In genomic region chr22:35383679-35384071, GRCh38 we compare ENCODE assay signal across 31 cellular contexts. TPM values are rescaled to one million over a fixed set of nuclear protein-coding genes. Genes with fewer than 3 reads are reported as not detected.
A peak's percentile ranks its signal among the peaks of the same experiment; 100 is the strongest.
DNase-seq lines count a peak whose midpoint lies in the region; ATAC-seq, FAIRE-seq and TF ChIP-seq lines count a peak whose summit lies in the region.
"Had no signal": no experiment of that assay in that cellular context is flagged by ENCODE, and none has a peak within 500 bp of the region (broad histone marks: within the 10 kb centered on the region; RNA-seq: fewer than 3 reads in every experiment).

No MANE protein-coding gene starts in this region.

- dilution Hi-C loops in IMR-90 (cut with HindIII; ENCODE audit: low sequenced_read_pairs, unreplicated experiment) = no loop called here

- POLR2A ChIA-PET in IMR-90 (lab: Charles Lee; ENCODE audit: unreplicated experiment) = no interaction called here

- no peak overlapping the region for H2BK5ac ChIP-seq in IMR-90 (ENCODE audit: low read depth, low read length, poor library complexity, severe bottlenecking)
- no peak overlapping the region for H2BK5ac ChIP-seq in mesenchymal stem cell (ENCODE audit: low read depth, low read length, poor library complexity, severe bottlenecking)

- no peak overlapping the region for H3K56ac ChIP-seq in IMR-90 (ENCODE audit: extremely low read depth, insufficient read depth, low read length)

- H3K23ac ChIP-seq in IMR-90 (ENCODE audit: low read depth, low read length) = no peak overlapping the region
- no peak overlapping the region for H3K23ac ChIP-seq in mesenchymal stem cell (ENCODE audit: low read length in 2 of 2)

- BruUV-seq in IMR-90 (replicated peaks; lab: Mats Ljungman, UMichigan) = no TSS peak

- no peak overlapping the region for H2BK20ac ChIP-seq in IMR-90 (ENCODE audit: low read depth, low read length)

- H2AK9ac ChIP-seq in IMR-90 (replicated peaks; ENCODE audit: low read depth, low read length, poor library complexity) = no peak overlapping the region

- H3K9me1 ChIP-seq in IMR-90 (ENCODE audit: insufficient read depth, low read length) = peaks cover 11% of the 10 kb centered on the region; the same call in 1 of the 2 replicates

- H3K4me3 ChIP-seq in IMR-90 (ENCODE audit: insufficient read depth, low read depth, low read length) (no peak overlapping the region), fibroblast of pulmonary artery (replicated peaks; ENCODE audit: low read depth, low read length) (peak overlapping the region; percentile 81), mesenchymal stem cell (ENCODE audit: insufficient read depth in 1 of 2, low read depth in 1 of 2, low read length in 2 of 2) (peak overlapping the region in 1 of 2 experiments; percentile 86), Peyer's patch (peak overlapping the region in 2 of 4 donors; percentile 42 to 51)
- H3K4me3 ChIP-seq: colonic mucosa, pancreas, right atrium auricular region, SK-N-MC had no signal

- no peak for TF ChIP-seq CTCF in IMR-90 (conservative IDR thresholded peaks at IDR 0.05; ENCODE audit: low read depth, low read length)
- TF ChIP-seq CTCF in fibroblast of pulmonary artery (IDR thresholded peaks at IDR 0.05; ENCODE audit: low read length, missing control alignments) = no peak
- no peak for TF ChIP-seq CTCF in Peyer's patch (IDR thresholded peaks at IDR 0.05)

- H4K20me1 ChIP-seq in IMR-90 (ENCODE audit: insufficient read depth, low read length) = peaks cover 16% of the 10 kb centered on the region; the same call in 1 of the 2 replicates

- DNase-seq in IMR-90 (no peak), fibroblast of pulmonary artery (ENCODE audit: low read depth) (no peak), mesenchymal stem cell (no peak), urothelium cell line (ENCODE audit: low spot score) (no peak), Peyer's patch (no peak), epidermal melanocyte (ENCODE audit: insufficient read length, low spot score) (no peak), NCI-H1105 (lab: John Stamatoyannopoulos, UW) (no peak)
- DNase-seq: activated B cell treated with CpG ODN at 0.5 μM for 24 hours; activated CD4-positive, alpha-beta T cell treated with anti-CD3 and anti-CD28 coated beads, Interleukin-2, amount 10 ng/mL, durations not matched to agents 7 days and 5 days; activated effector memory CD4-positive, alpha-beta T cell treated with anti-CD3 and anti-CD28 coated beads, Interleukin-2, amount 50 U/mL, for 16 hours; activated naive CD8-positive, alpha-beta T cell treated with anti-CD3 and anti-CD28 coated beads, Interleukin-2, amount 10 ng/mL, durations not matched to agents 7 days and 5 days; activated T-cell treated with anti-CD3 and anti-CD28 coated beads, Interleukin-2, amount 50 U/mL, for 1 hour; colonic mucosa; DMS79 treated with DMSO at 0.1 percent for 48 hours; effector memory CD4-positive, alpha-beta T cell; foreskin melanocyte; GF-D8; heart right ventricle; mammary epithelial cell; NCI-H1092 treated with DMSO at 0.1 percent for 48 hours; NCI-H187; NCI-H446 treated with DMSO at 0.1 percent for 48 hours; pancreas; stimulated activated CD8-positive, alpha-beta memory T cell treated with anti-CD3 and anti-CD28 coated beads, Interleukin-4, amount 100 ng/mL, for 48 hours had no signal

- H3K9ac ChIP-seq in IMR-90 (ENCODE audit: low read depth, low read length) = no peak overlapping the region
- H3K9ac ChIP-seq in mesenchymal stem cell (ENCODE audit: low read length) = peak overlapping the region; percentile 98

- H2AFZ ChIP-seq in IMR-90 (replicated peaks; ENCODE audit: low read length, poor library complexity) = no peak overlapping the region
- H2AFZ ChIP-seq in mesenchymal stem cell (ENCODE audit: low read depth, low read length) = no peak overlapping the region

- no peak for ATAC-seq in IMR-90 (ENCODE audit: low read depth)
- ATAC-seq: heart right ventricle, pancreas had no signal

- no peak overlapping the region for H2BK15ac ChIP-seq in IMR-90 (ENCODE audit: low read depth, low read length)
- H2BK15ac ChIP-seq in mesenchymal stem cell (ENCODE audit: low read depth, poor library complexity, severe bottlenecking) = no peak overlapping the region

- no peak for TF ChIP-seq RAD21 in IMR-90 (IDR thresholded peaks at IDR 0.05; ENCODE audit: low read length)

- peaks cover 42% of the 10 kb centered on the region for H3K36me3 ChIP-seq in IMR-90 (ENCODE audit: control insufficient read depth, insufficient read depth, low read length)
- peaks cover 21 to 58% of the 10 kb centered on the region in 2 experiments for H3K36me3 ChIP-seq in mesenchymal stem cell (ENCODE audit: control insufficient read depth in 1 of 2, insufficient read depth in 2 of 2, low read depth in 1 of 2, low read length in 2 of 2)
- peaks cover 0 to 34% (median 0%) of the 10 kb centered on the region in 3 donors for H3K36me3 ChIP-seq in Peyer's patch
- H3K36me3 ChIP-seq: colonic mucosa, pancreas had no signal

- H3K4me2 ChIP-seq in IMR-90 (ENCODE audit: low read depth, low read length) (peak overlapping the region; percentile 39; the same call in 1 of the 2 replicates), mesenchymal stem cell (ENCODE audit: low read length, poor library complexity, severe bottlenecking) (no peak overlapping the region)

- no peaks in the 10 kb centered on the region for H3K27me3 ChIP-seq in IMR-90 (ENCODE audit: control insufficient read depth, insufficient read depth, low read length)
- no peaks in the 10 kb centered on the region for H3K27me3 ChIP-seq in mesenchymal stem cell (ENCODE audit: control insufficient read depth in 1 of 2, insufficient read depth in 1 of 2, low read length in 2 of 2)
- H3K27me3 ChIP-seq in Peyer's patch = no peaks in the 10 kb centered on the region
- H3K27me3 ChIP-seq: colonic mucosa, heart right ventricle, pancreas, right atrium auricular region had no signal

- TF ChIP-seq POLR2A in IMR-90 (IDR thresholded peaks at IDR 0.05; ENCODE audit: low read depth, low read length) = no peak
- TF ChIP-seq POLR2A in Peyer's patch (IDR thresholded peaks at IDR 0.05) = no peak

- H3K27ac ChIP-seq in IMR-90 (ENCODE audit: insufficient read depth, low read length) = no peak overlapping the region
- no peak overlapping the region for H3K27ac ChIP-seq in mesenchymal stem cell (ENCODE audit: low read length, poor library complexity, severe bottlenecking)
- no peak overlapping the region for H3K27ac ChIP-seq in Peyer's patch
- H3K27ac ChIP-seq: C4-2B, colonic mucosa, pancreas, right atrium auricular region, SK-N-MC, thoracic aorta had no signal

- intact Hi-C loops in IMR-90 (cut with micrococcal nuclease) = no loop called here

- no peak overlapping the region for H2AK5ac ChIP-seq in IMR-90 (ENCODE audit: low read depth, low read length)
- no peak overlapping the region for H2AK5ac ChIP-seq in mesenchymal stem cell (ENCODE audit: low read length, severe bottlenecking)

- in situ Hi-C loops in IMR-90 (cut with MboI; ENCODE audit: low sequenced_read_pairs) = no loop called here

- H2BK120ac ChIP-seq in IMR-90 (ENCODE audit: low read depth, low read length) (no peak overlapping the region), mesenchymal stem cell (ENCODE audit: low read depth, low read length) (no peak overlapping the region)

- peaks cover 22 to 59% of the 10 kb centered on the region in 2 experiments for H3K79me1 ChIP-seq in IMR-90 (ENCODE audit: low read depth in 1 of 2, low read length in 2 of 2)
- no peaks in the 10 kb centered on the region for H3K79me1 ChIP-seq in mesenchymal stem cell (replicated peaks; ENCODE audit: low read length, poor library complexity, severe bottlenecking)

- peaks cover 18% of the 10 kb centered on the region for H3K4me1 ChIP-seq in IMR-90 (ENCODE audit: control insufficient read depth, insufficient read depth, low read length)
- peaks cover 14% of the 10 kb centered on the region for H3K4me1 ChIP-seq in mesenchymal stem cell (ENCODE audit: control insufficient read depth, insufficient read depth, low read depth, low read length)
- H3K4me1 ChIP-seq in Peyer's patch = peaks cover 0 to 23% (median 4%) of the 10 kb centered on the region in 4 donors
- H3K4me1 ChIP-seq: pancreas had no signal

- no CpG with 5 or more reads among the region's 3 CpGs for WGBS in IMR-90 (ENCODE audit: extremely low coverage in 2 of 2, insufficient read length in 1 of 2), 2 experiments
- WGBS in mesenchymal stem cell = 67% methylated on average over 1 of the region's 3 CpGs

- H4K91ac ChIP-seq in IMR-90 (ENCODE audit: insufficient read depth, low read depth, low read length) (no peak overlapping the region), mesenchymal stem cell (ENCODE audit: low read length) (no peak overlapping the region)

- FAIRE-seq in urothelium cell line (lab: Jason Lieb, UNC) = peak; percentile 71
- FAIRE-seq: GM18507, H1, pancreas had no signal

- H3K4ac ChIP-seq in IMR-90 (ENCODE audit: low read depth, low read length) (no peak overlapping the region), mesenchymal stem cell (ENCODE audit: low read depth in 1 of 2, low read length in 2 of 2) (no peak overlapping the region)

- H3K18ac ChIP-seq in IMR-90 (ENCODE audit: low read depth, low read length) (no peak overlapping the region), mesenchymal stem cell (ENCODE audit: low read depth in 1 of 2, low read length in 2 of 2) (no peak overlapping the region)

- H3K14ac ChIP-seq in IMR-90 (replicated peaks; ENCODE audit: low read depth, low read length) (no peak overlapping the region), mesenchymal stem cell (ENCODE audit: low read length in 2 of 2) (no peak overlapping the region)

- no peak overlapping the region for H4K5ac ChIP-seq in IMR-90 (ENCODE audit: low read depth, low read length)

- no peaks in the 10 kb centered on the region for H3K9me3 ChIP-seq in IMR-90 (ENCODE audit: control insufficient read depth, insufficient read depth, low read length)
- H3K9me3 ChIP-seq in mesenchymal stem cell (ENCODE audit: control insufficient read depth, low read length) = no peaks in the 10 kb centered on the region
- H3K9me3 ChIP-seq in Peyer's patch = no peaks in the 10 kb centered on the region
- H3K9me3 ChIP-seq: colonic mucosa, heart right ventricle, pancreas, right atrium auricular region, thoracic aorta had no signal

- no peak overlapping the region for H2BK12ac ChIP-seq in mesenchymal stem cell (ENCODE audit: low read length in 2 of 2)

- H4K8ac ChIP-seq in IMR-90 (ENCODE audit: low read depth in 2 of 2, low read length in 2 of 2) (no peak overlapping the region), mesenchymal stem cell (ENCODE audit: low read length) (no peak overlapping the region)

- CTCF ChIA-PET in IMR-90 (lab: Yijun Ruan, JAX) = no interaction called here

RNA-seq across cellular contexts. Expression of gene HMOX1, which starts 2.8 kb away (rescaled TPM):
- total RNA-seq in IMR-90 (2012; rRNA removed) = 16.4 and 23.1 TPM in 2 replicates
- 49.9 and 50.5 TPM in 2 replicates for polyA plus RNA-seq in IMR-90 (2012; rRNA removed)
- polyA plus RNA-seq in IMR-90 (2012; cell fraction: cytosol; rRNA removed) = 82.4 and 91.3 TPM in 2 replicates
- 45.0 and 48.2 TPM in 2 replicates for polyA plus RNA-seq in IMR-90 (2012; cell fraction: nucleus; rRNA removed; ENCODE audit: low replicate concordance)
- polyA plus RNA-seq in mesenchymal stem cell (2013, experiment 1 of 2) = 24.1 TPM
- 24.2 TPM for polyA plus RNA-seq in mesenchymal stem cell (2013, experiment 2 of 2)
- total RNA-seq in Peyer's patch = 10 to 100 TPM; 27.2 to 64.5 (median 46.7) TPM
- polyA plus RNA-seq: neural cell had no signal

RNA-seq across cellular contexts. Expression of gene MCM5, which starts 16.3 kb away (rescaled TPM):
- total RNA-seq in IMR-90 (2012; rRNA removed) (53.6 and 58.6 TPM in 2 replicates), Peyer's patch (100 to 1,000 TPM in 1 of 4 donors, 10 to 100 TPM in 3; 16.5 to 102 (median 21.5) TPM)
- 43.0 and 44.3 TPM in 2 replicates for polyA plus RNA-seq in IMR-90 (2012; rRNA removed)
- polyA plus RNA-seq in IMR-90 (2012; cell fraction: cytosol; rRNA removed) = 24.6 and 31.4 TPM in 2 replicates
- 29.3 and 58.8 TPM in 2 replicates for polyA plus RNA-seq in IMR-90 (2012; cell fraction: nucleus; rRNA removed; ENCODE audit: low replicate concordance)
- 6.9 TPM for polyA plus RNA-seq in mesenchymal stem cell (2013, experiment 1 of 2)
- polyA plus RNA-seq in mesenchymal stem cell (2013, experiment 2 of 2) = 7.5 TPM
